In the genomic region with DNA sequence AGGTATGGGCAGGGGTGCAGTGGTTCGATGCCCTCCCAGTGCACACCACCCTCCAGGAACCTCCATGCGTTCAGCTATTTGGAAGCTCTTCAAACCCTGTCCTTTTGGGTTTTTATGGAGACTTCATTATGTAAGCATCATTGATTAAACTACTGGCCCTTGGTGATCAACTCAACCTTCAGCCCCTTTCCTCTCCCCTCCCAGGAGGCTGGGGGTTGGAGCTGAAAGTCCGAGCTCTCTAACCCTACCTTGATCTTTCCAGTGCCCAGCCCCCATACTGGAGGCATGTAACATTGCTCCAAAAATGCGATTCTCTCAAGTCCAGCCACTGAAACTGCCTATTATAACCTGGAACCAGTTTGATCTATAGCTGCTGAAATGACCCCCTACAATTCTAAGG, we compare ENCODE assay signal across 1 cellular context.
A peak's percentile ranks its signal among the peaks of the same experiment; 100 is the strongest.
TF ChIP-seq lines count a peak whose summit lies in the region.

No MANE protein-coding gene starts in this region.

TF ChIP-seq in HepG2, 621 proteins besides CTCF, POLR2A, EP300 and RAD21 (continued from another document and continues in another):
- TF ChIP-seq IRF2 (CRISPR knock-in tag; IDR thresholded peaks at IDR 0.05) (no peak), ZNF557 (CRISPR knock-in tag; IDR thresholded peaks at IDR 0.05) (no peak), TEAD3 (CRISPR knock-in tag; optimal IDR thresholded peaks at IDR 0.05; ENCODE audit: borderline replicate concordance) (peak; percentile 44), ZNF772 (CRISPR knock-in tag; IDR thresholded peaks at IDR 0.05) (no peak), ZSCAN31 (CRISPR knock-in tag; IDR thresholded peaks at IDR 0.05; ENCODE audit: low read depth) (no peak; the same call in 1 of the 2 replicates), GABPB1 (CRISPR knock-in tag; IDR thresholded peaks at IDR 0.05) (no peak), ZNF782 (CRISPR knock-in tag; IDR thresholded peaks at IDR 0.05; ENCODE audit: borderline replicate concordance) (peak; percentile 41; the same call in 1 of the 2 replicates), RARA (CRISPR knock-in tag; IDR thresholded peaks at IDR 0.05) (peak; percentile 72), ZNF564 (CRISPR knock-in tag; IDR thresholded peaks at IDR 0.05) (no peak), ZNF674 (CRISPR knock-in tag; IDR thresholded peaks at IDR 0.05; ENCODE audit: low read depth) (no peak), ZNF850 (CRISPR knock-in tag; conservative IDR thresholded peaks at IDR 0.05) (no peak), ZNF235 (CRISPR knock-in tag; IDR thresholded peaks at IDR 0.05; ENCODE audit: borderline replicate concordance) (no peak), NCOR1 (IDR thresholded peaks at IDR 0.05; ENCODE audit: borderline replicate concordance, low read length) (0 out of 2 replicates have a peak, but pooled peaks have one; percentile 38)
- TF ChIP-seq, protein P1, sequence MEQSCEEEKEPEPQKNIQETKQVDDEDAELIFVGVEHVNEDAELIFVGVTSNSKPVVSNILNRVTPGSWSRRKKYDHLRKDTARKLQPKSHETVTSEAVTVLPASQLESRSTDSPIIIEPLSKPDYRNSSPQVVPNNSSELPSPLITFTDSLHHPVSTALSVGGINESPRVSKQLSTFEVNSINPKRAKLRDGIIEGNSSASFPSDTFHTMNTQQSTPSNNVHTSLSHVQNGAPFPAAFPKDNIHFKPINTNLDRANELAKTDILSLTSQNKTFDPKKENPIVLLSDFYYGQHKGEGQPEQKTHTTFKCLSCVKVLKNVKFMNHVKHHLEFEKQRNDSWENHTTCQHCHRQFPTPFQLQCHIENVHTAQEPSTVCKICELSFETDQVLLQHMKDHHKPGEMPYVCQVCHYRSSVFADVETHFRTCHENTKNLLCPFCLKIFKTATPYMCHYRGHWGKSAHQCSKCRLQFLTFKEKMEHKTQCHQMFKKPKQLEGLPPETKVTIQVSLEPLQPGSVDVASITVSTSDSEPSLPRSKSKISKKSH (CRISPR knock-in tag; IDR thresholded peaks at IDR 0.05; ENCODE audit: borderline replicate concordance) = no peak
- TF ChIP-seq, protein P2, sequence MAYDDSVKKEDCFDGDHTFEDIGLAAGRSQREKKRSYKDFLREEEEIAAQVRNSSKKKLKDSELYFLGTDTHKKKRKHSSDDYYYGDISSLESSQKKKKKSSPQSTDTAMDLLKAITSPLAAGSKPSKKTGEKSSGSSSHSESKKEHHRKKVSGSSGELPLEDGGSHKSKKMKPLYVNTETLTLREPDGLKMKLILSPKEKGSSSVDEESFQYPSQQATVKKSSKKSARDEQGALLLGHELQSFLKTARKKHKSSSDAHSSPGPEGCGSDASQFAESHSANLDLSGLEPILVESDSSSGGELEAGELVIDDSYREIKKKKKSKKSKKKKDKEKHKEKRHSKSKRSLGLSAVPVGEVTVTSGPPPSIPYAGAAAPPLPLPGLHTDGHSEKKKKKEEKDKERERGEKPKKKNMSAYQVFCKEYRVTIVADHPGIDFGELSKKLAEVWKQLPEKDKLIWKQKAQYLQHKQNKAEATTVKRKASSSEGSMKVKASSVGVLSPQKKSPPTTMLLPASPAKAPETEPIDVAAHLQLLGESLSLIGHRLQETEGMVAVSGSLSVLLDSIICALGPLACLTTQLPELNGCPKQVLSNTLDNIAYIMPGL (CRISPR knock-in tag; IDR thresholded peaks at IDR 0.05; ENCODE audit: borderline replicate concordance in 1 of 2, low read depth in 1 of 2) = no peak
- TF ChIP-seq, protein P3, sequence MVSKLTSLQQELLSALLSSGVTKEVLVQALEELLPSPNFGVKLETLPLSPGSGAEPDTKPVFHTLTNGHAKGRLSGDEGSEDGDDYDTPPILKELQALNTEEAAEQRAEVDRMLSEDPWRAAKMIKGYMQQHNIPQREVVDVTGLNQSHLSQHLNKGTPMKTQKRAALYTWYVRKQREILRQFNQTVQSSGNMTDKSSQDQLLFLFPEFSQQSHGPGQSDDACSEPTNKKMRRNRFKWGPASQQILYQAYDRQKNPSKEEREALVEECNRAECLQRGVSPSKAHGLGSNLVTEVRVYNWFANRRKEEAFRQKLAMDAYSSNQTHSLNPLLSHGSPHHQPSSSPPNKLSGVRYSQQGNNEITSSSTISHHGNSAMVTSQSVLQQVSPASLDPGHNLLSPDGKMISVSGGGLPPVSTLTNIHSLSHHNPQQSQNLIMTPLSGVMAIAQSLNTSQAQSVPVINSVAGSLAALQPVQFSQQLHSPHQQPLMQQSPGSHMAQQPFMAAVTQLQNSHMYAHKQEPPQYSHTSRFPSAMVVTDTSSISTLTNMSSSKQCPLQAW (CRISPR knock-in tag; IDR thresholded peaks at IDR 0.05) = peak; percentile 40; the same call in 1 of the 2 replicates
- TF ChIP-seq, protein P4, sequence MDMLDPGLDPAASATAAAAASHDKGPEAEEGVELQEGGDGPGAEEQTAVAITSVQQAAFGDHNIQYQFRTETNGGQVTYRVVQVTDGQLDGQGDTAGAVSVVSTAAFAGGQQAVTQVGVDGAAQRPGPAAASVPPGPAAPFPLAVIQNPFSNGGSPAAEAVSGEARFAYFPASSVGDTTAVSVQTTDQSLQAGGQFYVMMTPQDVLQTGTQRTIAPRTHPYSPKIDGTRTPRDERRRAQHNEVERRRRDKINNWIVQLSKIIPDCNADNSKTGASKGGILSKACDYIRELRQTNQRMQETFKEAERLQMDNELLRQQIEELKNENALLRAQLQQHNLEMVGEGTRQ (IDR thresholded peaks at IDR 0.05; ENCODE audit: low read depth, low read length) = no peak
- TF ChIP-seq, protein P4 (CRISPR knock-in tag; IDR thresholded peaks at IDR 0.05; ENCODE audit: borderline replicate concordance) = no peak
- TF ChIP-seq, protein P5, sequence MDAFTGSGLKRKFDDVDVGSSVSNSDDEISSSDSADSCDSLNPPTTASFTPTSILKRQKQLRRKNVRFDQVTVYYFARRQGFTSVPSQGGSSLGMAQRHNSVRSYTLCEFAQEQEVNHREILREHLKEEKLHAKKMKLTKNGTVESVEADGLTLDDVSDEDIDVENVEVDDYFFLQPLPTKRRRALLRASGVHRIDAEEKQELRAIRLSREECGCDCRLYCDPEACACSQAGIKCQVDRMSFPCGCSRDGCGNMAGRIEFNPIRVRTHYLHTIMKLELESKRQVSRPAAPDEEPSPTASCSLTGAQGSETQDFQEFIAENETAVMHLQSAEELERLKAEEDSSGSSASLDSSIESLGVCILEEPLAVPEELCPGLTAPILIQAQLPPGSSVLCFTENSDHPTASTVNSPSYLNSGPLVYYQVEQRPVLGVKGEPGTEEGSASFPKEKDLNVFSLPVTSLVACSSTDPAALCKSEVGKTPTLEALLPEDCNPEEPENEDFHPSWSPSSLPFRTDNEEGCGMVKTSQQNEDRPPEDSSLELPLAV (CRISPR knock-in tag; conservative IDR thresholded peaks at IDR 0.05; ENCODE audit: low read depth) = no peak
- TF ChIP-seq, protein P6, sequence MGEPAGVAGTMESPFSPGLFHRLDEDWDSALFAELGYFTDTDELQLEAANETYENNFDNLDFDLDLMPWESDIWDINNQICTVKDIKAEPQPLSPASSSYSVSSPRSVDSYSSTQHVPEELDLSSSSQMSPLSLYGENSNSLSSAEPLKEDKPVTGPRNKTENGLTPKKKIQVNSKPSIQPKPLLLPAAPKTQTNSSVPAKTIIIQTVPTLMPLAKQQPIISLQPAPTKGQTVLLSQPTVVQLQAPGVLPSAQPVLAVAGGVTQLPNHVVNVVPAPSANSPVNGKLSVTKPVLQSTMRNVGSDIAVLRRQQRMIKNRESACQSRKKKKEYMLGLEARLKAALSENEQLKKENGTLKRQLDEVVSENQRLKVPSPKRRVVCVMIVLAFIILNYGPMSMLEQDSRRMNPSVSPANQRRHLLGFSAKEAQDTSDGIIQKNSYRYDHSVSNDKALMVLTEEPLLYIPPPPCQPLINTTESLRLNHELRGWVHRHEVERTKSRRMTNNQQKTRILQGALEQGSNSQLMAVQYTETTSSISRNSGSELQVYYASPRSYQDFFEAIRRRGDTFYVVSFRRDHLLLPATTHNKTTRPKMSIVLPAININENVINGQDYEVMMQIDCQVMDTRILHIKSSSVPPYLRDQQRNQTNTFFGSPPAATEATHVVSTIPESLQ (CRISPR knock-in tag; conservative IDR thresholded peaks at IDR 0.05) = no peak
- TF ChIP-seq, protein P7, sequence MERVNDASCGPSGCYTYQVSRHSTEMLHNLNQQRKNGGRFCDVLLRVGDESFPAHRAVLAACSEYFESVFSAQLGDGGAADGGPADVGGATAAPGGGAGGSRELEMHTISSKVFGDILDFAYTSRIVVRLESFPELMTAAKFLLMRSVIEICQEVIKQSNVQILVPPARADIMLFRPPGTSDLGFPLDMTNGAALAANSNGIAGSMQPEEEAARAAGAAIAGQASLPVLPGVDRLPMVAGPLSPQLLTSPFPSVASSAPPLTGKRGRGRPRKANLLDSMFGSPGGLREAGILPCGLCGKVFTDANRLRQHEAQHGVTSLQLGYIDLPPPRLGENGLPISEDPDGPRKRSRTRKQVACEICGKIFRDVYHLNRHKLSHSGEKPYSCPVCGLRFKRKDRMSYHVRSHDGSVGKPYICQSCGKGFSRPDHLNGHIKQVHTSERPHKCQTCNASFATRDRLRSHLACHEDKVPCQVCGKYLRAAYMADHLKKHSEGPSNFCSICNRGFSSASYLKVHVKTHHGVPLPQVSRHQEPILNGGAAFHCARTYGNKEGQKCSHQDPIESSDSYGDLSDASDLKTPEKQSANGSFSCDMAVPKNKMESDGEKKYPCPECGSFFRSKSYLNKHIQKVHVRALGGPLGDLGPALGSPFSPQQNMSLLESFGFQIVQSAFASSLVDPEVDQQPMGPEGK (CRISPR knock-in tag; IDR thresholded peaks at IDR 0.05) = 0 out of 2 replicates have a peak, but pooled peaks have one; percentile 31
- TF ChIP-seq, protein P8, sequence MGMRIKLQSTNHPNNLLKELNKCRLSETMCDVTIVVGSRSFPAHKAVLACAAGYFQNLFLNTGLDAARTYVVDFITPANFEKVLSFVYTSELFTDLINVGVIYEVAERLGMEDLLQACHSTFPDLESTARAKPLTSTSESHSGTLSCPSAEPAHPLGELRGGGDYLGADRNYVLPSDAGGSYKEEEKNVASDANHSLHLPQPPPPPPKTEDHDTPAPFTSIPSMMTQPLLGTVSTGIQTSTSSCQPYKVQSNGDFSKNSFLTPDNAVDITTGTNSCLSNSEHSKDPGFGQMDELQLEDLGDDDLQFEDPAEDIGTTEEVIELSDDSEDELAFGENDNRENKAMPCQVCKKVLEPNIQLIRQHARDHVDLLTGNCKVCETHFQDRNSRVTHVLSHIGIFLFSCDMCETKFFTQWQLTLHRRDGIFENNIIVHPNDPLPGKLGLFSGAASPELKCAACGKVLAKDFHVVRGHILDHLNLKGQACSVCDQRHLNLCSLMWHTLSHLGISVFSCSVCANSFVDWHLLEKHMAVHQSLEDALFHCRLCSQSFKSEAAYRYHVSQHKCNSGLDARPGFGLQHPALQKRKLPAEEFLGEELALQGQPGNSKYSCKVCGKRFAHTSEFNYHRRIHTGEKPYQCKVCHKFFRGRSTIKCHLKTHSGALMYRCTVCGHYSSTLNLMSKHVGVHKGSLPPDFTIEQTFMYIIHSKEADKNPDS (CRISPR knock-in tag; IDR thresholded peaks at IDR 0.05) = no peak
- TF ChIP-seq, protein P9, sequence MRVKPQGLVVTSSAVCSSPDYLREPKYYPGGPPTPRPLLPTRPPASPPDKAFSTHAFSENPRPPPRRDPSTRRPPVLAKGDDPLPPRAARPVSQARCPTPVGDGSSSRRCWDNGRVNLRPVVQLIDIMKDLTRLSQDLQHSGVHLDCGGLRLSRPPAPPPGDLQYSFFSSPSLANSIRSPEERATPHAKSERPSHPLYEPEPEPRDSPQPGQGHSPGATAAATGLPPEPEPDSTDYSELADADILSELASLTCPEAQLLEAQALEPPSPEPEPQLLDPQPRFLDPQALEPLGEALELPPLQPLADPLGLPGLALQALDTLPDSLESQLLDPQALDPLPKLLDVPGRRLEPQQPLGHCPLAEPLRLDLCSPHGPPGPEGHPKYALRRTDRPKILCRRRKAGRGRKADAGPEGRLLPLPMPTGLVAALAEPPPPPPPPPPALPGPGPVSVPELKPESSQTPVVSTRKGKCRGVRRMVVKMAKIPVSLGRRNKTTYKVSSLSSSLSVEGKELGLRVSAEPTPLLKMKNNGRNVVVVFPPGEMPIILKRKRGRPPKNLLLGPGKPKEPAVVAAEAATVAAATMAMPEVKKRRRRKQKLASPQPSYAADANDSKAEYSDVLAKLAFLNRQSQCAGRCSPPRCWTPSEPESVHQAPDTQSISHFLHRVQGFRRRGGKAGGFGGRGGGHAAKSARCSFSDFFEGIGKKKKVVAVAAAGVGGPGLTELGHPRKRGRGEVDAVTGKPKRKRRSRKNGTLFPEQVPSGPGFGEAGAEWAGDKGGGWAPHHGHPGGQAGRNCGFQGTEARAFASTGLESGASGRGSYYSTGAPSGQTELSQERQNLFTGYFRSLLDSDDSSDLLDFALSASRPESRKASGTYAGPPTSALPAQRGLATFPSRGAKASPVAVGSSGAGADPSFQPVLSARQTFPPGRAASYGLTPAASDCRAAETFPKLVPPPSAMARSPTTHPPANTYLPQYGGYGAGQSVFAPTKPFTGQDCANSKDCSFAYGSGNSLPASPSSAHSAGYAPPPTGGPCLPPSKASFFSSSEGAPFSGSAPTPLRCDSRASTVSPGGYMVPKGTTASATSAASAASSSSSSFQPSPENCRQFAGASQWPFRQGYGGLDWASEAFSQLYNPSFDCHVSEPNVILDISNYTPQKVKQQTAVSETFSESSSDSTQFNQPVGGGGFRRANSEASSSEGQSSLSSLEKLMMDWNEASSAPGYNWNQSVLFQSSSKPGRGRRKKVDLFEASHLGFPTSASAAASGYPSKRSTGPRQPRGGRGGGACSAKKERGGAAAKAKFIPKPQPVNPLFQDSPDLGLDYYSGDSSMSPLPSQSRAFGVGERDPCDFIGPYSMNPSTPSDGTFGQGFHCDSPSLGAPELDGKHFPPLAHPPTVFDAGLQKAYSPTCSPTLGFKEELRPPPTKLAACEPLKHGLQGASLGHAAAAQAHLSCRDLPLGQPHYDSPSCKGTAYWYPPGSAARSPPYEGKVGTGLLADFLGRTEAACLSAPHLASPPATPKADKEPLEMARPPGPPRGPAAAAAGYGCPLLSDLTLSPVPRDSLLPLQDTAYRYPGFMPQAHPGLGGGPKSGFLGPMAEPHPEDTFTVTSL (CRISPR knock-in tag; IDR thresholded peaks at IDR 0.05; ENCODE audit: borderline replicate concordance) = 0 out of 2 replicates have a peak, but pooled peaks have one; percentile 24
- TF ChIP-seq, protein P10, sequence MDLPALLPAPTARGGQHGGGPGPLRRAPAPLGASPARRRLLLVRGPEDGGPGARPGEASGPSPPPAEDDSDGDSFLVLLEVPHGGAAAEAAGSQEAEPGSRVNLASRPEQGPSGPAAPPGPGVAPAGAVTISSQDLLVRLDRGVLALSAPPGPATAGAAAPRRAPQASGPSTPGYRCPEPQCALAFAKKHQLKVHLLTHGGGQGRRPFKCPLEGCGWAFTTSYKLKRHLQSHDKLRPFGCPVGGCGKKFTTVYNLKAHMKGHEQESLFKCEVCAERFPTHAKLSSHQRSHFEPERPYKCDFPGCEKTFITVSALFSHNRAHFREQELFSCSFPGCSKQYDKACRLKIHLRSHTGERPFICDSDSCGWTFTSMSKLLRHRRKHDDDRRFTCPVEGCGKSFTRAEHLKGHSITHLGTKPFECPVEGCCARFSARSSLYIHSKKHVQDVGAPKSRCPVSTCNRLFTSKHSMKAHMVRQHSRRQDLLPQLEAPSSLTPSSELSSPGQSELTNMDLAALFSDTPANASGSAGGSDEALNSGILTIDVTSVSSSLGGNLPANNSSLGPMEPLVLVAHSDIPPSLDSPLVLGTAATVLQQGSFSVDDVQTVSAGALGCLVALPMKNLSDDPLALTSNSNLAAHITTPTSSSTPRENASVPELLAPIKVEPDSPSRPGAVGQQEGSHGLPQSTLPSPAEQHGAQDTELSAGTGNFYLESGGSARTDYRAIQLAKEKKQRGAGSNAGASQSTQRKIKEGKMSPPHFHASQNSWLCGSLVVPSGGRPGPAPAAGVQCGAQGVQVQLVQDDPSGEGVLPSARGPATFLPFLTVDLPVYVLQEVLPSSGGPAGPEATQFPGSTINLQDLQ (CRISPR knock-in tag; IDR thresholded peaks at IDR 0.05) = no peak
